ENCODE assay signal across 17 cellular contexts in the genomic region with DNA sequence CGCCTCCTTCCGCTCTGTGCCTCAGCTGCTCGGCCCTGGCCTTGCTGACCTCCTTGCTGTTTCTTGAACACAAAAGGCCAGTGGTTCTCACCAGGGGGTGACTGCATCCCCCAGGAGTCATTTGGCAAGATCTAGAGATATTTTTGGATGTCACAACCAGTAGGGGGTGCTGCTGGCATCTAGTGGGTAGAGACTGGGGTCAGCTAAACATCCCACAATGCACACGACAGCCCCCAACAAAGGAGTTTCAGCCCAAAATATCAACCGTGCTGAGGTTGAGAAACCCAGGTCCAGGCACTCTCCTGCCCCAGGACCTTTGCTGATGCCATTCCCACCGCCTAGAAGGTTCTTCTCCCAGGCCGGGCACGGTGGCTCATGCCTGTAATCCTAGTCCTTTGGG. TPM values are rescaled to one million over a fixed set of nuclear protein-coding genes. Genes with fewer than 3 reads are reported as not detected.
A peak's percentile ranks its signal among the peaks of the same experiment; 100 is the strongest.
DNase-seq lines count a peak whose midpoint lies in the region; ATAC-seq, FAIRE-seq and TF ChIP-seq lines count a peak whose summit lies in the region.
"Had no signal": no experiment of that assay in that cellular context is flagged by ENCODE, and none has a peak within 500 bp of the region (broad histone marks: within the 10 kb centered on the region; RNA-seq: fewer than 3 reads in every experiment).

No MANE protein-coding gene starts in this region.

- no peak overlapping the region for H2BK120ac ChIP-seq in H1 (replicated peaks; ENCODE audit: low read depth, low read length)

- H3K27me3 Mint-ChIP-seq in activated CD4-positive, alpha-beta T cell treated with anti-CD3 and anti-CD28 coated beads for 36 hours, result no peaks in the 10 kb centered on the region
- no peaks in the 10 kb centered on the region for H3K27me3 Mint-ChIP-seq in activated CD4-positive, alpha-beta T cell treated with anti-CD3 and anti-CD28 coated beads, Interleukin-2, amount 10 ng/mL, durations not matched to agents 7 days and 5 days

- no peak overlapping the region for H3K9ac ChIP-seq in MM.1S (ENCODE audit: low read length)
- no peak overlapping the region for H3K9ac ChIP-seq in H1 (replicated peaks in 1 of 4; ENCODE audit: extremely low read depth in 1 of 4, low read depth in 3 of 4, low read length in 3 of 4)
- no peak overlapping the region for H3K9ac ChIP-seq in smooth muscle cell (ENCODE audit: low read depth)

- no peak overlapping the region for H2AFZ ChIP-seq in MM.1S (ENCODE audit: low read length)
- no peak overlapping the region for H2AFZ ChIP-seq in H1 (ENCODE audit: low read length)
- H2AFZ ChIP-seq in smooth muscle cell (ENCODE audit: low read depth), result no peak overlapping the region

- H2BK5ac ChIP-seq in H1 (ENCODE audit: low read depth, low read length), result peak overlapping the region; percentile 69; the same call in 1 of the 2 replicates

- H2BK15ac ChIP-seq in H1 (ENCODE audit: low read length), result 0 out of 2 replicates have a peak overlapping the region, but pooled peaks have one; percentile 1

- H2BK20ac ChIP-seq in H1 (ENCODE audit: low read length), result no peak overlapping the region

- H3K4me3 Mint-ChIP-seq in activated CD4-positive, alpha-beta T cell treated with anti-CD3 and anti-CD28 coated beads for 36 hours, result no peak overlapping the region
- no peak overlapping the region for H3K4me3 Mint-ChIP-seq in activated CD4-positive, alpha-beta T cell treated with anti-CD3 and anti-CD28 coated beads, Interleukin-2, amount 10 ng/mL, durations not matched to agents 7 days and 5 days

- H3K4me1 Mint-ChIP-seq in activated CD4-positive, alpha-beta T cell treated with anti-CD3 and anti-CD28 coated beads for 36 hours, result no peaks in the 10 kb centered on the region
- no peaks in the 10 kb centered on the region for H3K4me1 Mint-ChIP-seq in activated CD4-positive, alpha-beta T cell treated with anti-CD3 and anti-CD28 coated beads, Interleukin-2, amount 10 ng/mL, durations not matched to agents 7 days and 5 days

- H4K91ac ChIP-seq in H1 (replicated peaks; ENCODE audit: insufficient read length, low read length), result no peak overlapping the region

- no peak for TF ChIP-seq POLR2A in H1 (IDR thresholded peaks at IDR 0.05; ENCODE audit: control extremely low read depth in 1 of 2, low read depth in 2 of 2, low read length in 2 of 2)

- FAIRE-seq in H1 (lab: Jason Lieb, UNC), result peak; percentile 36
- no peak for FAIRE-seq in pancreas (lab: Jason Lieb, UNC)
- FAIRE-seq: endometrium had no signal

- TF ChIP-seq CTCF in MM.1S (IDR thresholded peaks at IDR 0.05; ENCODE audit: low read length) (peak; percentile 36), H1 (IDR thresholded peaks at IDR 0.05; ENCODE audit: control extremely low read depth in 1 of 3, insufficient read depth in 1 of 3, low read depth in 1 of 3, low read length in 3 of 3) (peak; percentile 20 to 52 (median 48)), smooth muscle cell (IDR thresholded peaks at IDR 0.05; ENCODE audit: borderline replicate concordance, insufficient read depth, poor library complexity, severe bottlenecking) (peak; percentile 17), pancreas (IDR thresholded peaks at IDR 0.05) (no peak)

- DNase-seq in activated CD4-positive, alpha-beta T cell treated with anti-CD3 and anti-CD28 coated beads for 36 hours, result peak; percentile 11
- DNase-seq in activated CD4-positive, alpha-beta T cell treated with anti-CD3 and anti-CD28 coated beads, Interleukin-2, amount 10 ng/mL, durations not matched to agents 7 days and 5 days, result no peak
- no peak for DNase-seq in MM.1S
- peak; percentile 9 to 73 for DNase-seq in H1 (ENCODE audit: low read depth in 1 of 2, low spot score in 2 of 2)
- DNase-seq in smooth muscle cell (lab: John Stamatoyannopoulos, UW; ENCODE audit: unreplicated experiment), result no peak
- DNase-seq in pancreas, result no peak
- DNase-seq in NCI-H128 (lab: John Stamatoyannopoulos, UW; ENCODE audit: unreplicated experiment), result no peak
- DNase-seq: activated CD4-positive, alpha-beta T cell treated with anti-CD3 and anti-CD28 coated beads for 1 hour; DMS79; KG1; lower lobe of right lung; NCI-H2081; NK-92 treated with Interleukin-12 subunit alpha and Interleukin-12 subunit beta, amount 100 ng/mL, for 24 hours; thyroid gland had no signal

- peak in 1 of 2 experiments; percentile 16; a peak in 1 of 4 replicates for TF ChIP-seq RAD21 in H1 (IDR thresholded peaks at IDR 0.05 in 1 of 2, conservative IDR thresholded peaks at IDR 0.05 in 1 of 2; ENCODE audit: low read depth in 2 of 2, low read length in 2 of 2)

- 0 out of 2 replicates have a peak overlapping the region, but pooled peaks have one; percentile 40 for H2AK5ac ChIP-seq in H1 (ENCODE audit: low read depth, low read length)

- H3K9me3 ChIP-seq in MM.1S (replicated peaks; ENCODE audit: insufficient read depth, low read length), result no peaks in the 10 kb centered on the region
- H3K9me3 ChIP-seq in H1 (ENCODE audit: insufficient read depth in 2 of 2, low read depth in 1 of 2, low read length in 1 of 2), result peaks cover 4% of the 10 kb centered on the region in 2 experiments; a peak in 2 of 4 replicates
- no peaks in the 10 kb centered on the region for H3K9me3 ChIP-seq in smooth muscle cell (replicated peaks; ENCODE audit: low read depth)
- no peaks in the 10 kb centered on the region for H3K9me3 ChIP-seq in pancreas
- H3K9me3 ChIP-seq: lower lobe of right lung, thyroid gland had no signal

- H3K79me1 ChIP-seq in H1 (ENCODE audit: low read depth, low read length), result no peaks in the 10 kb centered on the region

- no peaks in the 10 kb centered on the region for H3K36me3 Mint-ChIP-seq in activated CD4-positive, alpha-beta T cell treated with anti-CD3 and anti-CD28 coated beads for 36 hours (ENCODE audit: low read depth)
- no peaks in the 10 kb centered on the region for H3K36me3 Mint-ChIP-seq in activated CD4-positive, alpha-beta T cell treated with anti-CD3 and anti-CD28 coated beads, Interleukin-2, amount 10 ng/mL, durations not matched to agents 7 days and 5 days (ENCODE audit: low read depth)

- H3K4me1 ChIP-seq in MM.1S (ENCODE audit: low read length) (no peaks in the 10 kb centered on the region), H1 (replicated peaks in 1 of 4; ENCODE audit: control insufficient read depth in 3 of 4, insufficient read depth in 4 of 4, low read length in 3 of 4) (peaks cover 0 to 5% (median 2%) of the 10 kb centered on the region in 4 experiments; a peak in 2 of 7 replicates), smooth muscle cell (ENCODE audit: low read depth) (no peaks in the 10 kb centered on the region), pancreas (no peaks in the 10 kb centered on the region)
- H3K4me1 ChIP-seq: lower lobe of right lung, thyroid gland had no signal

- H3F3A ChIP-seq in MM.1S (ENCODE audit: insufficient read depth, low read length), result no peaks in the 10 kb centered on the region
- no peaks in the 10 kb centered on the region for H3F3A ChIP-seq in smooth muscle cell (ENCODE audit: low read depth)

- H3K9me2 ChIP-seq in MM.1S (replicated peaks; ENCODE audit: insufficient read depth, low read length), result no peaks in the 10 kb centered on the region

- CTCF ChIA-PET in activated CD4-positive, alpha-beta T cell treated with anti-CD3 and anti-CD28 coated beads for 36 hours (lab: Charles Lee), result interaction anchor here (0.6 to 1.3 kb wide), 3 partner anchors 16 to 648 kb away, joined by 3 read pairs; no protein-coding TSS in a partner anchor
- CTCF ChIA-PET in activated CD4-positive, alpha-beta T cell treated with anti-CD3 and anti-CD28 coated beads, Interleukin-2, amount 10 ng/mL, durations not matched to agents 7 days and 5 days (lab: Charles Lee), result no interaction called here
- CTCF ChIA-PET in H1 (lab: Charles Lee; ENCODE audit: partially characterized antibody), result interaction anchor here (0.6 to 2.9 kb wide), 8 partner anchors 8 to 1321 kb away, joined by 3 to 19 read pairs (median 3); no protein-coding TSS in a partner anchor

- H3K9me3 Mint-ChIP-seq in activated CD4-positive, alpha-beta T cell treated with anti-CD3 and anti-CD28 coated beads for 36 hours (ENCODE audit: low read depth), result no peaks in the 10 kb centered on the region
- H3K9me3 Mint-ChIP-seq in activated CD4-positive, alpha-beta T cell treated with anti-CD3 and anti-CD28 coated beads, Interleukin-2, amount 10 ng/mL, durations not matched to agents 7 days and 5 days, result no peaks in the 10 kb centered on the region

- no peak overlapping the region for H3K27ac ChIP-seq in MM.1S (ENCODE audit: low read length)
- no peak overlapping the region for H3K27ac ChIP-seq in H1 (ENCODE audit: low read depth, low read length)
- H3K27ac ChIP-seq in smooth muscle cell (ENCODE audit: low read depth), result no peak overlapping the region
- H3K27ac ChIP-seq in pancreas, result no peak overlapping the region
- H3K27ac ChIP-seq: lower lobe of right lung, skin epidermis, thyroid gland had no signal

- POLR2A ChIA-PET in activated CD4-positive, alpha-beta T cell treated with anti-CD3 and anti-CD28 coated beads for 36 hours (lab: Charles Lee), result no interaction called here
- POLR2A ChIA-PET in activated CD4-positive, alpha-beta T cell treated with anti-CD3 and anti-CD28 coated beads, Interleukin-2, amount 10 ng/mL, durations not matched to agents 7 days and 5 days (lab: Charles Lee), result no interaction called here
- POLR2A ChIA-PET in H1 (lab: Charles Lee; ENCODE audit: partially characterized antibody), result interaction anchor here (1.0 kb wide), 1 partner anchor 9 kb away, joined by 3 read pairs; no protein-coding TSS in a partner anchor

- H3K4me2 ChIP-seq in MM.1S (ENCODE audit: low read depth, low read length), result no peak overlapping the region
- H3K4me2 ChIP-seq in H1 (ENCODE audit: insufficient read depth in 1 of 2, low read depth in 2 of 2, low read length in 2 of 2), result no peak overlapping the region
- H3K4me2 ChIP-seq in smooth muscle cell, result no peak overlapping the region

- intact Hi-C loops in activated CD4-positive, alpha-beta T cell treated with anti-CD3 and anti-CD28 coated beads for 36 hours (cut with DNase I, micrococcal nuclease), result no loop called here
- intact Hi-C loops in pancreas (cut with DNase I), result no loop called here

- 86% methylated on average over 8 of the region's 8 CpGs; no CpG with 5 or more reads in 1 of the 2 experiments for WGBS in H1 (ENCODE audit: extremely low coverage in 1 of 2, insufficient coverage in 1 of 2, insufficient read length in 1 of 2, insufficient replicate concordance in 2 of 2, low coverage in 1 of 2, low lambda C conversion rate in 2 of 2, missing lambda C conversion rate in 1 of 2), 2 experiments
- WGBS in smooth muscle cell (ENCODE audit: low lambda C conversion rate), result 78% methylated on average over 8 of the region's 8 CpGs
- WGBS in pancreas, 2 donors, result 86 to 89% methylated on average over 8 of the region's 8 CpGs

- H4K8ac ChIP-seq in H1 (ENCODE audit: extremely low read depth, insufficient read depth, low read length), result no peak overlapping the region

- no peak overlapping the region for H4K5ac ChIP-seq in H1 (ENCODE audit: insufficient read length, low read depth, low read length)

- H4K20me1 ChIP-seq in MM.1S (ENCODE audit: insufficient read depth, low read length) (no peaks in the 10 kb centered on the region), H1 (replicated peaks in 1 of 2; ENCODE audit: control insufficient read depth in 1 of 2, insufficient read depth in 2 of 2, low read length in 2 of 2) (peaks cover 0 to 3% of the 10 kb centered on the region in 2 experiments), smooth muscle cell (ENCODE audit: low read depth) (no peaks in the 10 kb centered on the region)

- no peaks in the 10 kb centered on the region for H3K27me3 ChIP-seq in MM.1S (replicated peaks; ENCODE audit: insufficient read depth, low read length)
- no peaks in the 10 kb centered on the region for H3K27me3 ChIP-seq in H1 (replicated peaks in 1 of 4; ENCODE audit: control insufficient read depth in 3 of 4, extremely low read depth in 1 of 4, insufficient read depth in 3 of 4, low read length in 3 of 4)
- H3K27me3 ChIP-seq in smooth muscle cell (ENCODE audit: low read depth), result no peaks in the 10 kb centered on the region
- H3K27me3 ChIP-seq in pancreas, result no peaks in the 10 kb centered on the region
- H3K27me3 ChIP-seq: thyroid gland had no signal

- no peaks in the 10 kb centered on the region for H3K79me2 ChIP-seq in MM.1S (ENCODE audit: low read length)
- H3K79me2 ChIP-seq in H1 (ENCODE audit: control insufficient read depth in 1 of 2, insufficient read depth in 2 of 2, low read length in 2 of 2), result no peaks in the 10 kb centered on the region
- no peaks in the 10 kb centered on the region for H3K79me2 ChIP-seq in smooth muscle cell (ENCODE audit: low read depth)

- no peak overlapping the region for H3K27ac Mint-ChIP-seq in activated CD4-positive, alpha-beta T cell treated with anti-CD3 and anti-CD28 coated beads for 36 hours
- no peak overlapping the region for H3K27ac Mint-ChIP-seq in activated CD4-positive, alpha-beta T cell treated with anti-CD3 and anti-CD28 coated beads, Interleukin-2, amount 10 ng/mL, durations not matched to agents 7 days and 5 days

- H3K56ac ChIP-seq in H1 (replicated peaks; ENCODE audit: insufficient read length, low read depth, low read length), result no peak overlapping the region

- no peak for ATAC-seq in activated CD4-positive, alpha-beta T cell treated with anti-CD3 and anti-CD28 coated beads for 36 hours
- no peak for ATAC-seq in pancreas
- no peak for ATAC-seq in HG03342 (IDR thresholded peaks at IDR 0.05; ENCODE audit: unreplicated experiment)
- ATAC-seq: lower lobe of right lung had no signal

- no peaks in the 10 kb centered on the region for H3K36me3 ChIP-seq in MM.1S (replicated peaks; ENCODE audit: insufficient read depth, low read length)
- no peaks in the 10 kb centered on the region for H3K36me3 ChIP-seq in H1 (ENCODE audit: control insufficient read depth in 2 of 4, insufficient read depth in 4 of 4, low read length in 3 of 4)
- H3K36me3 ChIP-seq in smooth muscle cell (ENCODE audit: low read depth), result no peaks in the 10 kb centered on the region
- peaks cover 0 to 14% (median 0%) of the 10 kb centered on the region in 3 donors for H3K36me3 ChIP-seq in pancreas
- H3K36me3 ChIP-seq: thyroid gland had no signal

- H3K23me2 ChIP-seq in H1 (ENCODE audit: low read depth, low read length), result peaks cover 4% of the 10 kb centered on the region; the same call in 1 of the 2 replicates

- H3K4ac ChIP-seq in H1 (replicated peaks; ENCODE audit: insufficient read length, low read depth, low read length), result no peak overlapping the region

- H3K18ac ChIP-seq in H1 (ENCODE audit: extremely low read depth, low read length), result no peak overlapping the region

- TF ChIP-seq EP300 in H1 (IDR thresholded peaks at IDR 0.05; ENCODE audit: borderline replicate concordance in 1 of 2, low read depth in 2 of 2, low read length in 2 of 2), result no peak

- H3K23ac ChIP-seq in H1 (ENCODE audit: insufficient read length), result no peak overlapping the region

- H3K4me3 ChIP-seq in MM.1S (ENCODE audit: low read length), result no peak overlapping the region
- H3K4me3 ChIP-seq in H1 (ENCODE audit: extremely low read depth in 1 of 4, insufficient read depth in 2 of 4, low read depth in 3 of 4, low read length in 4 of 4), result no peak overlapping the region
- H3K4me3 ChIP-seq in smooth muscle cell, result no peak overlapping the region
- H3K4me3 ChIP-seq in pancreas, result no peak overlapping the region
- H3K4me3 ChIP-seq: lower lobe of right lung, skin epidermis, thyroid gland had no signal

- no peak overlapping the region for H3K14ac ChIP-seq in H1 (ENCODE audit: insufficient read length)

- 0 out of 2 replicates have a peak overlapping the region, but pooled peaks have one; percentile 62 for H2BK12ac ChIP-seq in H1 (ENCODE audit: low read depth, low read length)

RNA-seq across cellular contexts. Expression of gene ABCC6, which starts 39.7 kb away (rescaled TPM):
- under 1 TPM in 1 of 2 experiments, not detected in 1; 0.07 TPM for total RNA-seq in activated CD4-positive, alpha-beta T cell treated with anti-CD3 and anti-CD28 coated beads for 36 hours
- not detected for total RNA-seq in activated CD4-positive, alpha-beta T cell treated with anti-CD3 and anti-CD28 coated beads, Interleukin-2, amount 10 ng/mL, durations not matched to agents 7 days and 5 days
- 1.3 and 1.8 TPM in 2 replicates for total RNA-seq in H1 (2021; fragmentation: NEBNext Ultra II Directional; extraction: Animal tissue kit (Norgen Biotek cat#: 25700))
- polyA plus RNA-seq in H1 (2011; rRNA removed) (1.6 and 1.8 TPM in 2 replicates), smooth muscle cell (0.98 and 1.9 TPM in 2 replicates), pancreas (10 to 100 TPM; 25.4 to 30.6 TPM)
- polyA plus RNA-seq in H1 (2011; cell fraction: cytosol; rRNA removed), result 2.2 TPM
- 4.1 TPM for polyA plus RNA-seq in H1 (2011; cell fraction: nucleus; rRNA removed)
- 0.87 to 1.8 TPM (median 1.5 TPM) in 4 replicates for polyA plus RNA-seq in H1 (2012, experiment 1 of 2)
- 0.67 TPM for polyA plus RNA-seq in H1 (2012, experiment 2 of 2)
- 1.4 TPM for polyA plus RNA-seq in H1 (2013, experiment 1 of 2)
- 1.3 TPM for polyA plus RNA-seq in H1 (2013, experiment 2 of 2)
- 2.0 and 2.7 TPM in 2 replicates for polyA minus RNA-seq in H1 (2011; rRNA and poly(A)+ RNA removed)
- polyA minus RNA-seq in H1 (2011; cell fraction: cytosol; rRNA and poly(A)+ RNA removed), result 1.4 TPM
- 5.4 TPM for polyA minus RNA-seq in H1 (2011; cell fraction: nucleus; rRNA and poly(A)+ RNA removed)
- total RNA-seq in smooth muscle cell (0.94 and 2.2 TPM in 2 replicates), pancreas (10 to 100 TPM; 10.8 to 20.2 (median 13.6) TPM)

RNA-seq across cellular contexts. Expression of gene NOMO3, which starts 48.8 kb away (rescaled TPM):
- total RNA-seq in activated CD4-positive, alpha-beta T cell treated with anti-CD3 and anti-CD28 coated beads for 36 hours, result 10 to 100 TPM; 25.3 to 52.3 TPM
- total RNA-seq in activated CD4-positive, alpha-beta T cell treated with anti-CD3 and anti-CD28 coated beads, Interleukin-2, amount 10 ng/mL, durations not matched to agents 7 days and 5 days, result 10 to 100 TPM; 40.2 to 44.9 TPM
- 57.1 and 60.9 TPM in 2 replicates for total RNA-seq in H1 (2021; fragmentation: NEBNext Ultra II Directional; extraction: Animal tissue kit (Norgen Biotek cat#: 25700))
- polyA plus RNA-seq in H1 (2011; rRNA removed), result 18.7 and 23.7 TPM in 2 replicates
- 33.9 TPM for polyA plus RNA-seq in H1 (2011; cell fraction: cytosol; rRNA removed)
- polyA plus RNA-seq in H1 (2011; cell fraction: nucleus; rRNA removed), result 58.1 TPM
- 35.9 to 42.1 TPM (median 41.4 TPM) in 4 replicates for polyA plus RNA-seq in H1 (2012, experiment 1 of 2)
- 19.3 TPM for polyA plus RNA-seq in H1 (2012, experiment 2 of 2)
- polyA plus RNA-seq in H1 (2013, experiment 1 of 2), result 71.4 TPM
- 66.9 TPM for polyA plus RNA-seq in H1 (2013, experiment 2 of 2)
- polyA minus RNA-seq in H1 (2011; rRNA and poly(A)+ RNA removed), result 85.0 and 123 TPM in 2 replicates
- 94.1 TPM for polyA minus RNA-seq in H1 (2011; cell fraction: cytosol; rRNA and poly(A)+ RNA removed)
- 73.6 TPM for polyA minus RNA-seq in H1 (2011; cell fraction: nucleus; rRNA and poly(A)+ RNA removed)
- 6.9 and 18.5 TPM in 2 replicates for total RNA-seq in smooth muscle cell
- 7.6 and 9.8 TPM in 2 replicates for polyA plus RNA-seq in smooth muscle cell
- 100 to 1,000 TPM in 3 of 6 donors, 10 to 100 TPM in 3; 45.5 to 121 (median 85.2) TPM for total RNA-seq in pancreas
- 10 to 100 TPM; 30.6 to 30.8 TPM for polyA plus RNA-seq in pancreas

Comparison
In these comparisons a context has a peak if more than half of its experiments do, and no peak if none do; other contexts are left out.
1. DNase-seq: peak in activated CD4-positive, alpha-beta T cell treated with anti-CD3 and anti-CD28 coated beads for 36 hours (single experiment) and H1 (2 of 2); none in activated CD4-positive, alpha-beta T cell treated with anti-CD3 and anti-CD28 coated beads, Interleukin-2, amount 10 ng/mL, durations not matched to agents 7 days and 5 days (single experiment), MM.1S (single experiment), smooth muscle cell (single experiment), pancreas (0 of 6) and NCI-H128 (single experiment).
2. CTCF ChIP-seq: peak in MM.1S (single experiment), H1 (3 of 3) and smooth muscle cell (single experiment); none in pancreas (0 of 4).